ENCODE assay signal across 1 cellular context in the genomic region with DNA sequence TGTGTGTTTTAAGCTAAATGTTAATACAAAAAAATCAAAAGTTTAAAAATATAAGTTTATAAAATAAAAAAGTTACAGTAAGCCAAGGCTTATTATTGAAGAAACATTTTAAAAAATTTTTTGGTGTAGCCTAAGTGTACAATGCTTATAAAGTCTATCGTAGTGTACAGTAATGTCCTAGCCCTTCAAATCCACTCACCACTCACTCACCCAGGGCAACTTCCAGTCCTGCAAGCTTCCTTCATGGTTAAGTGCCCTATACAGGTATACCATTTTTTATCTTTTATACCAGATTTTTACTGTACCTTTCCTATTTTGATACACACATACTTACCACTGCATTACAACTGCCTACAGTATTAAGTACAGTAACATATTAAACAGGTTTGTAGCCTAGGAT.
TF ChIP-seq lines count a peak whose summit lies in the region.

No MANE protein-coding gene starts in this region.

TF ChIP-seq in HepG2, 621 proteins besides CTCF, POLR2A, EP300 and RAD21:
- TF ChIP-seq MAFG (CRISPR knock-in tag; IDR thresholded peaks at IDR 0.05) (no peak), CHCHD3 (CRISPR knock-in tag; IDR thresholded peaks at IDR 0.05) (no peak), TBX2 (CRISPR knock-in tag; IDR thresholded peaks at IDR 0.05; ENCODE audit: borderline replicate concordance) (no peak), NFKB2 (CRISPR knock-in tag; IDR thresholded peaks at IDR 0.05; ENCODE audit: borderline replicate concordance) (no peak), ZNF572 (CRISPR knock-in tag; IDR thresholded peaks at IDR 0.05) (no peak), PCBP2 (optimal IDR thresholded peaks at IDR 0.05; ENCODE audit: low read depth, low read length, poor library complexity, severe bottlenecking) (no peak), TARDBP (CRISPR knock-in tag; IDR thresholded peaks at IDR 0.05) (no peak), ZNF841 (CRISPR knock-in tag; IDR thresholded peaks at IDR 0.05; ENCODE audit: borderline replicate concordance) (no peak), ZNF446 (CRISPR knock-in tag; IDR thresholded peaks at IDR 0.05) (no peak), CREB1 (IDR thresholded peaks at IDR 0.05) (no peak), CREB1 (CRISPR knock-in tag; IDR thresholded peaks at IDR 0.05) (no peak), ZNF235 (CRISPR knock-in tag; IDR thresholded peaks at IDR 0.05; ENCODE audit: borderline replicate concordance) (no peak), RBFOX2 (IDR thresholded peaks at IDR 0.05; ENCODE audit: low read depth, low read length) (no peak), ZNF367 (CRISPR knock-in tag; IDR thresholded peaks at IDR 0.05; ENCODE audit: borderline replicate concordance) (no peak)
- TF ChIP-seq, protein P1, sequence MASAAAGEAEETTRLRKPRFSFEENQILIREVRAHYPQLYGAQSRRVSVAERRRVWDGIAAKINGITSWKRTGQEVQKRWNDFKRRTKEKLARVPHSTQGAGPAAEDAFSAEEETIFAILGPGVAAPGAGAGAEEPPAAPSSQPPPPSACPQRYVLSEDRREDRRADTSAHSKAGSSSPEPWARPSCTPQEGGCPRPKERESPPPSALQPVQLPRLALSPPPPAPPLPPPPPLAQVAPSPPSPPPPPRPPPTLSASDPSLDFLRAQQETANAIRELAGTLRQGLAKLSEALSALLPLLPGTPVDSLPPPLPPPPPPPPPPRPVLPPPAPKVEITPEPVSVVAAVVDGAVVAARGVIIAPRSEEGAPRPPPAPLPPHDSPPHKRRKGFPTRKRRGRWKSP (CRISPR knock-in tag; IDR thresholded peaks at IDR 0.05) = no peak
- TF ChIP-seq, protein P2, sequence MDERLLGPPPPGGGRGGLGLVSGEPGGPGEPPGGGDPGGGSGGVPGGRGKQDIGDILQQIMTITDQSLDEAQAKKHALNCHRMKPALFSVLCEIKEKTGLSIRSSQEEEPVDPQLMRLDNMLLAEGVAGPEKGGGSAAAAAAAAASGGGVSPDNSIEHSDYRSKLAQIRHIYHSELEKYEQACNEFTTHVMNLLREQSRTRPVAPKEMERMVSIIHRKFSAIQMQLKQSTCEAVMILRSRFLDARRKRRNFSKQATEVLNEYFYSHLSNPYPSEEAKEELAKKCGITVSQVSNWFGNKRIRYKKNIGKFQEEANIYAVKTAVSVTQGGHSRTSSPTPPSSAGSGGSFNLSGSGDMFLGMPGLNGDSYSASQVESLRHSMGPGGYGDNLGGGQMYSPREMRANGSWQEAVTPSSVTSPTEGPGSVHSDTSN (CRISPR knock-in tag; IDR thresholded peaks at IDR 0.05) = no peak
- TF ChIP-seq, protein P3, sequence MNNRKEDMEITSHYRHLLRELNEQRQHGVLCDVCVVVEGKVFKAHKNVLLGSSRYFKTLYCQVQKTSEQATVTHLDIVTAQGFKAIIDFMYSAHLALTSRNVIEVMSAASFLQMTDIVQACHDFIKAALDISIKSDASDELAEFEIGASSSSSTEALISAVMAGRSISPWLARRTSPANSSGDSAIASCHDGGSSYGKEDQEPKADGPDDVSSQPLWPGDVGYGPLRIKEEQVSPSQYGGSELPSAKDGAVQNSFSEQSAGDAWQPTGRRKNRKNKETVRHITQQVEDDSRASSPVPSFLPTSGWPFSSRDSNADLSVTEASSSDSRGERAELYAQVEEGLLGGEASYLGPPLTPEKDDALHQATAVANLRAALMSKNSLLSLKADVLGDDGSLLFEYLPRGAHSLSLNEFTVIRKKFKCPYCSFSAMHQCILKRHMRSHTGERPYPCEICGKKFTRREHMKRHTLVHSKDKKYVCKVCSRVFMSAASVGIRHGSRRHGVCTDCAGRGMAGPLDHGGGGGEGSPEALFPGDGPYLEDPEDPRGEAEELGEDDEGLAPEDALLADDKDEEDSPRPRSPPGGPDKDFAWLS (CRISPR knock-in tag; IDR thresholded peaks at IDR 0.05; ENCODE audit: borderline replicate concordance) = no peak
